In the genomic region with DNA sequence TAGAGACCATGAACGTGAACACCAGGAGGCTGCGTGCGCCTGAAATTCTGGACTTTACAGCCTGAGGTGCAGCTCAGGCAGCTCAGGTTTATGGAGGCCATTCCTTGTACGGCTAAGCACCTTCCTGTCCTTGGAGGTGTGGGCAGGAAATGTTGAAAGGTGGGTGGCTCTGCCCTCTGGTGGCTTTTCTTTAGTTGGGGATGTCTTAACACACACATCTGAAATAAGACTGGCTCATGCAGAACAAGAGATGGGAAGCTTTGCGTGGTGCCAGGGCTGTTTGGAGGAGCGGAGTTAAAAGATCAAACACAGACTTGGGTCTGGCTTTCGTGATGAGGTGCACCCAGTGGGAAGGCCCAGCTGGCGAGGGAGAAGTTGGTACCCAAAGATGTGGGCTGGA, we compare ENCODE assay signal across 1 cellular context.
TF ChIP-seq lines count a peak whose summit lies in the region.

No MANE protein-coding gene starts in this region.

TF ChIP-seq in HEK293, 187 proteins besides CTCF, POLR2A, EP300 and RAD21 (continued from another document):
- TF ChIP-seq, protein P1, sequence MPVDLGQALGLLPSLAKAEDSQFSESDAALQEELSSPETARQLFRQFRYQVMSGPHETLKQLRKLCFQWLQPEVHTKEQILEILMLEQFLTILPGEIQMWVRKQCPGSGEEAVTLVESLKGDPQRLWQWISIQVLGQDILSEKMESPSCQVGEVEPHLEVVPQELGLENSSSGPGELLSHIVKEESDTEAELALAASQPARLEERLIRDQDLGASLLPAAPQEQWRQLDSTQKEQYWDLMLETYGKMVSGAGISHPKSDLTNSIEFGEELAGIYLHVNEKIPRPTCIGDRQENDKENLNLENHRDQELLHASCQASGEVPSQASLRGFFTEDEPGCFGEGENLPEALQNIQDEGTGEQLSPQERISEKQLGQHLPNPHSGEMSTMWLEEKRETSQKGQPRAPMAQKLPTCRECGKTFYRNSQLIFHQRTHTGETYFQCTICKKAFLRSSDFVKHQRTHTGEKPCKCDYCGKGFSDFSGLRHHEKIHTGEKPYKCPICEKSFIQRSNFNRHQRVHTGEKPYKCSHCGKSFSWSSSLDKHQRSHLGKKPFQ (tag by site-specific recombination; IDR thresholded peaks at IDR 0.05), result no peak
- TF ChIP-seq ZNF184 (tag by site-specific recombination; IDR thresholded peaks at IDR 0.05) (no peak), ZNF16 (tag by site-specific recombination; IDR thresholded peaks at IDR 0.05; ENCODE audit: low read depth) (no peak), ZNF426 (tag by site-specific recombination; IDR thresholded peaks at IDR 0.05) (no peak)
TF ChIP-seq in HEK293: peak in this region for 0.
